Comparison of ENCODE assay signal across 22 cellular contexts in the genomic region with DNA sequence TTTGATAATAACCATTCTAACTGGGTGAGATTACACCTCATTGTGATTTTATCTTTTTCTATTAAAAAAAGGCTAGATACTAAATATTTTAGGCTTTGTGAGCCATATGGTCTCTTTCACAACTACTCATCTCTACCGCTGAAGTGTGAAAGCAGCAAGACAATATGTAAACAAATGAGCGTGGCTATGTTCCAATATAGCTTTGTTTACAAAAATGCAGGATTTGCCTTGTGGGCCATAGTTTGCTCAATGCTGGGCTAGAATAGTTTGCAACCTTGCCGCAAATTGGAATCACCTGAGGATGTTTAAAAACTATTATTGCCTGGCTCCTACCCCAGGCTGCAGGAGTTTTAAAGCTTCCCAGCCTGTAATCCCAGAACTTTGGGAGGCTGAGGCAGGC. TPM values are rescaled to one million over a fixed set of nuclear protein-coding genes. Genes with fewer than 3 reads are reported as not detected.
"Had no signal": no experiment of that assay in that cellular context is flagged by ENCODE, and none has a peak within 500 bp of the region (broad histone marks: within the 10 kb centered on the region; RNA-seq: fewer than 3 reads in every experiment).

No MANE protein-coding gene starts in this region.

- H3K27me3 ChIP-seq: hepatocyte, neutrophil, ovary, tibial artery had no signal

- H3K4me1 ChIP-seq: psoas muscle, tibial artery had no signal

- H3K4me3 ChIP-seq: hepatocyte, ovary, psoas muscle, tibial artery had no signal

- ATAC-seq: left ventricle myocardium superior; psoas muscle; right cardiac atrium; stimulated activated naive CD8-positive, alpha-beta T cell treated with anti-CD3 and anti-CD28 coated beads, Interleukin-15, amount 100 ng/mL, for 72 hours had no signal

- H3K9me3 ChIP-seq: neutrophil, ovary, psoas muscle had no signal

- H3K36me3 ChIP-seq: neutrophil, ovary, tibial artery had no signal

- DNase-seq: activated CD4-positive, alpha-beta T cell treated with anti-CD3 and anti-CD28 coated beads for 1 hour; activated CD4-positive, alpha-beta T cell treated with anti-CD3 and anti-CD28 coated beads, Interleukin-2, amount 50 U/mL, for 1 hour; activated naive CD4-positive, alpha-beta T cell treated with Interleukin-2 at 50 U/mL for 16 hours; activated naive CD8-positive, alpha-beta T cell treated with anti-CD3 and anti-CD28 coated beads for 36 hours; activated T-cell treated with anti-CD3 and anti-CD28 coated beads, Interleukin-2, amount 50 U/mL, for 1 hour; amniotic stem cell; cerebellar nuclear complex; foreskin melanocyte; glutamatergic neuron; immature natural killer cell; kidney glomerular epithelial cell; left ventricle myocardium superior; ovary; psoas muscle; right cardiac atrium; stimulated activated CD4-positive, alpha-beta T cell treated with anti-CD3 and anti-CD28 coated beads, Interleukin-12 subunit alpha, Interleukin-12 subunit beta, amount 100 ng/mL, for 4 hours; stimulated activated CD4-positive, alpha-beta T cell treated with anti-CD3 and anti-CD28 coated beads, Interleukin-1b, Interleukin-23, amount 100 ng/mL, for 48 hours; stimulated activated naive CD8-positive, alpha-beta T cell treated with anti-CD3 and anti-CD28 coated beads, Interleukin-15, amount 100 ng/mL, for 72 hours; T-helper 1 cell; tibial artery had no signal

- H3K27ac ChIP-seq: hepatocyte, neutrophil, ovary, psoas muscle, tibial artery had no signal

RNA-seq across cellular contexts. Expression of gene GPR150, which starts 10.2 kb away (rescaled TPM):
- total RNA-seq: hepatocyte, left ventricle myocardium superior had no signal
